17 cellular contexts compared by ENCODE assay signal in genomic region chr18:58606236-58606635, GRCh38. TPM values are rescaled to one million over a fixed set of nuclear protein-coding genes. Genes with fewer than 3 reads are reported as not detected.
"Had no signal": no experiment of that assay in that cellular context is flagged by ENCODE, and none has a peak within 500 bp of the region (broad histone marks: within the 10 kb centered on the region; RNA-seq: fewer than 3 reads in every experiment).

No MANE protein-coding gene starts in this region.

- H3K4me1 ChIP-seq: testis, upper lobe of right lung had no signal

- H3K36me3 Mint-ChIP-seq: brain had no signal

- H3K9me3 ChIP-seq: stomach, testis, upper lobe of right lung had no signal

- H3K36me3 ChIP-seq: spleen, stomach, upper lobe of right lung had no signal

- DNase-seq: activated CD4-positive, alpha-beta T cell treated with anti-CD3 and anti-CD28 coated beads, Interleukin-2, amount 10 ng/mL, durations not matched to agents 7 days and 5 days; activated CD4-positive, CD25-positive, alpha-beta regulatory T cell; activated naive CD4-positive, alpha-beta T cell treated with anti-CD3 and anti-CD28 coated beads, Interleukin-2, amount 10 ng/mL, durations not matched to agents 7 days and 5 days; cerebellar nuclear complex; effector memory CD4-positive, alpha-beta T cell; kidney; spleen; stomach; testis; upper lobe of right lung had no signal

- H3K9me3 Mint-ChIP-seq: activated naive CD4-positive, alpha-beta T cell treated with anti-CD3 and anti-CD28 coated beads, Interleukin-2, amount 10 ng/mL, durations not matched to agents 7 days and 5 days; dendritic cell treated with granulocyte-macrophage colony-stimulating factor and Interleukin-4, amounts not matched to agents 40 ng/mL and 50 ng/mL, for 4 days had no signal

- H3K4me3 Mint-ChIP-seq: activated CD4-positive, alpha-beta T cell treated with anti-CD3 and anti-CD28 coated beads, Interleukin-2, amount 10 ng/mL, durations not matched to agents 7 days and 5 days; activated naive CD4-positive, alpha-beta T cell treated with anti-CD3 and anti-CD28 coated beads, Interleukin-2, amount 10 ng/mL, durations not matched to agents 7 days and 5 days; brain; dendritic cell treated with granulocyte-macrophage colony-stimulating factor and Interleukin-4, amounts not matched to agents 40 ng/mL and 50 ng/mL, for 4 days had no signal

- H3K4me3 ChIP-seq: hepatocyte, SK-N-MC, spleen, stomach, testis, upper lobe of right lung had no signal

- H3K79me2 ChIP-seq: hepatocyte had no signal

- H2AFZ ChIP-seq: hepatocyte had no signal

- ATAC-seq: sciatic nerve, upper lobe of right lung had no signal

- H3K27ac ChIP-seq: hepatocyte, SK-N-MC, spleen, stomach, testis, upper lobe of right lung had no signal

- H3K27ac Mint-ChIP-seq: activated CD4-positive, alpha-beta T cell treated with anti-CD3 and anti-CD28 coated beads, Interleukin-2, amount 10 ng/mL, durations not matched to agents 7 days and 5 days; brain; dendritic cell treated with granulocyte-macrophage colony-stimulating factor and Interleukin-4, amounts not matched to agents 40 ng/mL and 50 ng/mL, for 4 days had no signal

- H3K27me3 ChIP-seq: hepatocyte, testis, upper lobe of right lung had no signal

- H3K4me2 ChIP-seq: hepatocyte had no signal

RNA-seq across cellular contexts. Expression of gene ALPK2, which starts 22.7 kb away (rescaled TPM):
- total RNA-seq: activated CD4-positive, alpha-beta T cell treated with anti-CD3 and anti-CD28 coated beads, Interleukin-2, amount 10 ng/mL, durations not matched to agents 7 days and 5 days; pulmonary artery endothelial cell had no signal
- polyA plus RNA-seq: neural cell had no signal
